ENCODE assay signal across 27 cellular contexts in genomic region chr12:60185060-60185459, GRCh38.
"Had no signal": no experiment of that assay in that cellular context is flagged by ENCODE, and none has a peak within 500 bp of the region (broad histone marks: within the 10 kb centered on the region; RNA-seq: fewer than 3 reads in every experiment).

No MANE protein-coding gene starts in this region.

- DNase-seq: stimulated activated CD4-positive, alpha-beta T cell treated with anti-CD3 and anti-CD28 coated beads, Interleukin-2, amount 100 ng/mL, for 48 hours; stimulated activated CD4-positive, alpha-beta T cell treated with anti-CD3 and anti-CD28 coated beads, Interleukin-4, amount 100 ng/mL, for 1 hour; stimulated activated CD4-positive, alpha-beta T cell treated with anti-CD3 and anti-CD28 coated beads, Interleukin-4, amount 100 ng/mL, for 24 hours; stimulated activated CD4-positive, alpha-beta T cell treated with anti-CD3 and anti-CD28 coated beads, Interleukin-4, amount 100 ng/mL, for 4 hours; stimulated activated CD8-positive, alpha-beta memory T cell treated with anti-CD3 and anti-CD28 coated beads, Interleukin-4, amount 100 ng/mL, for 48 hours; stimulated activated naive B cell treated with anti-CD40 and anti-IgM and Interleukin-4, amounts not matched to agents 10 μg/mL and 1 μg/mL and 100 μg/mL, for 72 hours; stimulated activated naive CD4-positive, alpha-beta T cell; stimulated activated naive CD4-positive, alpha-beta T cell treated with Interleukin-2 at 50 U/mL for 16 hours; stimulated activated naive CD8-positive, alpha-beta T cell treated with anti-CD3 and anti-CD28 coated beads, Interleukin-15, amount 100 ng/mL, for 72 hours; stimulated activated naive CD8-positive, alpha-beta T cell treated with anti-CD3 and anti-CD28 coated beads, Interleukin-15, Interleukin-2, amounts not matched to agents 100 U/mL and 50 U/mL, for 24 hours; stomach; substantia nigra; testis; thyroid gland; tibial artery; transverse colon; trophoblast cell; upper lobe of left lung; upper lobe of right lung; uterus had no signal

- H3K4me3 ChIP-seq: stomach, suprapubic skin, testis, thoracic aorta, thyroid gland, tibial artery, tibial nerve, transverse colon, upper lobe of left lung, upper lobe of right lung, uterus, vagina had no signal

- H3K36me3 ChIP-seq: stomach, suprapubic skin, thoracic aorta, thyroid gland, tibial artery, tibial nerve, transverse colon, upper lobe of left lung, upper lobe of right lung, uterus, vagina had no signal

- FAIRE-seq: urothelium cell line had no signal

- H3K4me1 ChIP-seq: stomach, suprapubic skin, testis, thyroid gland, tibial artery, tibial nerve, transverse colon, upper lobe of left lung, upper lobe of right lung, uterus, vagina had no signal

- H3K27ac ChIP-seq: stomach, suprapubic skin, testis, thoracic aorta, thyroid gland, tibial artery, tibial nerve, transverse colon, upper lobe of left lung, upper lobe of right lung, uterus, vagina had no signal

- ATAC-seq: stimulated activated effector memory CD8-positive, alpha-beta T cell treated with anti-CD3 and anti-CD28 coated beads, Interleukin-12 subunit alpha, Interleukin-12 subunit beta, amount 100 ng/mL, for 72 hours; stimulated activated memory B cell treated with anti-CD40 and anti-IgM and Interleukin-4, amounts not matched to agents 10 μg/mL and 1 μg/mL and 100 μg/mL, for 72 hours; stimulated activated naive B cell treated with anti-CD40 and anti-IgM and Interleukin-4, amounts not matched to agents 10 μg/mL and 1 μg/mL and 100 μg/mL, for 72 hours; stimulated activated naive CD8-positive, alpha-beta T cell treated with anti-CD3 and anti-CD28 coated beads, Interleukin-15, amount 100 ng/mL, for 72 hours; stimulated activated naive CD8-positive, alpha-beta T cell treated with anti-CD3 and anti-CD28 coated beads, Interleukin-15, Interleukin-2, amounts not matched to agents 100 U/mL and 50 U/mL, for 24 hours; upper lobe of right lung had no signal

- H3K27me3 ChIP-seq: stomach, suprapubic skin, testis, thyroid gland, tibial artery, tibial nerve, transverse colon, upper lobe of left lung, upper lobe of right lung, uterus, vagina had no signal

- H3K9me3 ChIP-seq: stomach, suprapubic skin, testis, thoracic aorta, thyroid gland, tibial artery, tibial nerve, transverse colon, upper lobe of left lung, upper lobe of right lung, uterus, vagina had no signal
